ENCODE assay signal across 19 cellular contexts in the genomic region with DNA sequence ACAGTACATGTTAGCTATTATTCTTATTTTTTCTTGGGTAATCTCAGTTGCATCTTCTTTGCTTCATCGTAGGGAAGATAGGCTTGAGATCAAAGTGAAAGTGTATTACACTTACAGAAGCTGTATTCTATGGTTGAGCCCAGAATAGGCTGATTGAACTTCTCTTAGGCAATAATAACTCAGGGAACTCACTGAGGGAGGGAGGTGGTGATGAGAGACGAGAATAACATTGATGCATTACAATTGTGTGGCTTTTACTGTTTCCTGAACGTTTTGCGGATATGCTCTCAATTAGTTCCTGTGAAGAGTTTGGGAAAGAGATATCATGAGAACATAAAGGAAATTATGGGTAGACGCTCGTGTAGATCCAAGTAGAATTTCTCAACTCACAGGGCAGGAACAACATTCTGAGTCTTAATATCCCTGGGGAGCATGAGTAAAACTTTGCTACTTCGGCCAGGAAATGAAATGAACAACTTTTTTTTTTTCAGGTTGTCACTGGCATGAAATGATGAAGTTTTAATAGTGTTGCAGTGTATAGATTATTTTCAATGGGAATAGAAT.
DNase-seq lines count a peak whose midpoint lies in the region; ATAC-seq, FAIRE-seq and TF ChIP-seq lines count a peak whose summit lies in the region.
"Had no signal": no experiment of that assay in that cellular context is flagged by ENCODE, and none has a peak within 500 bp of the region (broad histone marks: within the 10 kb centered on the region; RNA-seq: fewer than 3 reads in every experiment).

No MANE protein-coding gene starts in this region.

- no peak overlapping the region for H4K8ac ChIP-seq in mesenchymal stem cell (ENCODE audit: low read length)

- H3K4ac ChIP-seq in mesenchymal stem cell (ENCODE audit: low read depth in 1 of 2, low read length in 2 of 2) = no peak overlapping the region

- H3K14ac ChIP-seq in mesenchymal stem cell (ENCODE audit: low read length in 2 of 2) = no peak overlapping the region

- H3K4me3 ChIP-seq in choroid plexus epithelial cell (ENCODE audit: low read depth, low read length) (no peak overlapping the region), mesenchymal stem cell (ENCODE audit: insufficient read depth in 1 of 2, low read depth in 1 of 2, low read length in 2 of 2) (peak overlapping the region in 1 of 2 experiments; percentile 75)
- H3K4me3 ChIP-seq: K562 had no signal

- no peak overlapping the region for H3K18ac ChIP-seq in mesenchymal stem cell (ENCODE audit: low read depth in 1 of 2, low read length in 2 of 2)

- H4K91ac ChIP-seq in mesenchymal stem cell (ENCODE audit: low read length) = no peak overlapping the region

- H2AK5ac ChIP-seq in mesenchymal stem cell (ENCODE audit: low read length, severe bottlenecking) = no peak overlapping the region

- H2BK15ac ChIP-seq in mesenchymal stem cell (ENCODE audit: low read depth, poor library complexity, severe bottlenecking) = no peak overlapping the region

- TF ChIP-seq CTCF in choroid plexus epithelial cell (conservative IDR thresholded peaks at IDR 0.05; ENCODE audit: low read depth, low read length) = no peak

- FAIRE-seq in urothelium cell line (lab: Jason Lieb, UNC) = no peak
- FAIRE-seq: GM12892, K562 had no signal

- ATAC-seq in Right ventricle myocardium superior (ENCODE audit: poor library complexity) (peak; percentile 15), left cardiac atrium (no peak)
- ATAC-seq: K562 had no signal

- H3K27me3 ChIP-seq in mesenchymal stem cell (ENCODE audit: control insufficient read depth in 1 of 2, insufficient read depth in 1 of 2, low read length in 2 of 2) = no peaks in the 10 kb centered on the region

- no peaks in the 10 kb centered on the region for H3K9me3 ChIP-seq in mesenchymal stem cell (ENCODE audit: control insufficient read depth, low read length)

- H3K4me1 ChIP-seq in mesenchymal stem cell (ENCODE audit: control insufficient read depth, insufficient read depth, low read depth, low read length) = peaks cover 3% of the 10 kb centered on the region

- no peak overlapping the region for H3K4me2 ChIP-seq in mesenchymal stem cell (ENCODE audit: low read length, poor library complexity, severe bottlenecking)

- intact Hi-C loops in Right ventricle myocardium superior (cut with DNase I) (no loop called here), left cardiac atrium (cut with DNase I) (loop anchor here in 1 of 2 donors (10.0 kb wide), 1 partner anchor 1803 kb away; no protein-coding TSS in a partner anchor)

- DNase-seq in Right ventricle myocardium superior (no peak), left cardiac atrium (no peak), choroid plexus epithelial cell (ENCODE audit: low read depth) (peak; percentile 37), mesenchymal stem cell (no peak), urothelium cell line (ENCODE audit: low spot score) (no peak), GF-D8 (lab: John Stamatoyannopoulos, UW) (no peak), SHP77 treated with DMSO at 0.1 percent for 48 hours (lab: John Stamatoyannopoulos, UW) (no peak), NCI-H510A treated with DMSO at 0.1 percent for 48 hours (lab: John Stamatoyannopoulos, UW) (no peak)
- DNase-seq: DMS 273 treated with DMSO at 0.1 percent for 48 hours, GDM1, GOT3, NCI-H1048, NCI-H146, NCI-H2081 treated with DMSO at 0.1 percent for 48 hours, NCI-H510A had no signal

- H3K9ac ChIP-seq in mesenchymal stem cell (ENCODE audit: low read length) = peak overlapping the region; percentile 37

- H3K27ac ChIP-seq in mesenchymal stem cell (ENCODE audit: low read length, poor library complexity, severe bottlenecking) = no peak overlapping the region
- H3K27ac ChIP-seq: 22Rv1, C4-2B had no signal

- no peak overlapping the region for H2BK12ac ChIP-seq in mesenchymal stem cell (ENCODE audit: low read length in 2 of 2)

- H2AFZ ChIP-seq in mesenchymal stem cell (ENCODE audit: low read depth, low read length) = no peak overlapping the region

- WGBS in mesenchymal stem cell = 82% methylated on average over 7 of the region's 7 CpGs

- H3K36me3 ChIP-seq in mesenchymal stem cell (ENCODE audit: control insufficient read depth in 1 of 2, insufficient read depth in 2 of 2, low read depth in 1 of 2, low read length in 2 of 2) = no peaks in the 10 kb centered on the region

- no peak overlapping the region for H2BK5ac ChIP-seq in mesenchymal stem cell (ENCODE audit: low read depth, low read length, poor library complexity, severe bottlenecking)

- no peaks in the 10 kb centered on the region for H3K79me1 ChIP-seq in mesenchymal stem cell (replicated peaks; ENCODE audit: low read length, poor library complexity, severe bottlenecking)

- H2BK120ac ChIP-seq in mesenchymal stem cell (ENCODE audit: low read depth, low read length) = no peak overlapping the region

- H3K23ac ChIP-seq in mesenchymal stem cell (ENCODE audit: low read length in 2 of 2) = no peak overlapping the region
